Comparison of ENCODE assay signal across 24 cellular contexts in the genomic region with DNA sequence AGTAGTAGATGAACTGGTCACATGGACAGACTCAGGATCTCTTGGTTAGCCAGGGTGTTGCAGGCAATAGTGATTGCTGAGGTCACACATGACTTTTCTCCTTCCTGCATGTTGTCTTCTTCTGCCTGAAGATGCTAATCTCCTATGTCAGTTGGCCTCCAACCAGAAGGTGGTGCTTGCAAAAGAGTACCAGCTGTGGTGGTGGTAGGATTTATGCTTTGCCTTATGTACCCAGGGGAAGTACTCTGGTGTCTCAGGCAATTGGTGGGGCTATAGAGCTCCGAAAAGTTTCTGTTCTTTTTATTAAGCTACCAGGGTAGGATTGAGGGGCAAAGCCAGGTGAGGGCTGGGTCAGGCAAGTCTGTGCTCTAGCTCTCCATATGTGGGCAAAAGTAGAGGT.
"Had no signal": no experiment of that assay in that cellular context is flagged by ENCODE, and none has a peak within 500 bp of the region (broad histone marks: within the 10 kb centered on the region; RNA-seq: fewer than 3 reads in every experiment).

No MANE protein-coding gene starts in this region.

- H3K4me1 ChIP-seq: lower lobe of right lung, vagina had no signal

- H3K9me3 ChIP-seq: mucosa of descending colon, pancreas, thoracic aorta, vagina had no signal

- H3K27ac ChIP-seq: coronary artery, lower lobe of right lung, pancreas, thoracic aorta, vagina, WERI-Rb-1 had no signal

- DNase-seq: activated CD4-positive, alpha-beta T cell treated with anti-CD3 and anti-CD28 coated beads for 1 hour; activated CD4-positive, alpha-beta T cell treated with anti-CD3 and anti-CD28 coated beads, Interleukin-2, amount 50 U/mL, for 4 hours; activated CD8-positive, alpha-beta memory T cell treated with anti-CD3 and anti-CD28 coated beads for 24 hours; activated effector memory CD4-positive, alpha-beta T cell treated with anti-CD3 and anti-CD28 coated beads, Interleukin-2, amount 50 U/mL, for 16 hours; activated naive CD4-positive, alpha-beta T cell treated with anti-CD3 and anti-CD28 coated beads, Interleukin-2, amount 10 ng/mL, durations not matched to agents 7 days and 5 days; activated T-cell treated with anti-CD3 and anti-CD28 coated beads, Interleukin-2, amount 50 U/mL, for 72 hours; amygdala; cerebellar nuclear complex; endodermal cell; foreskin fibroblast; kidney; lower lobe of right lung; mesendoderm; mucosa of descending colon; nephron progenitor cell; pancreas; right cardiac atrium; stimulated activated CD4-positive, alpha-beta T cell treated with anti-CD3 and anti-CD28 coated beads, Interleukin-4, amount 100 ng/mL, for 24 hours; stimulated activated naive CD4-positive, alpha-beta T cell treated with Interleukin-2 at 50 U/mL for 16 hours; WERI-Rb-1 had no signal

- H3K4me3 ChIP-seq: coronary artery, lower lobe of right lung, mucosa of descending colon, pancreas, thoracic aorta, vagina had no signal

- H3K36me3 ChIP-seq: lower lobe of right lung, pancreas, thoracic aorta, vagina, WERI-Rb-1 had no signal

- ATAC-seq: activated T-cell treated with anti-CD3 and anti-CD28 coated beads, Interleukin-2, amount 50 U/mL, for 72 hours; left lobe of liver; lower lobe of right lung; mucosa of descending colon; pancreas; right cardiac atrium had no signal

- H3K27me3 ChIP-seq: pancreas, vagina had no signal

- FAIRE-seq: kidney, pancreas had no signal
